8 cellular contexts compared by ENCODE assay signal in genomic region chr5:132500931-132501628, GRCh38. TPM values are rescaled to one million over a fixed set of nuclear protein-coding genes. Genes with fewer than 3 reads are reported as not detected.
DNase-seq lines count a peak whose midpoint lies in the region; ATAC-seq and TF ChIP-seq lines count a peak whose summit lies in the region.

No MANE protein-coding gene starts in this region.

- intact Hi-C loops in esophagus muscularis mucosa (cut with DNase I), result loop anchor here (2.0 to 10.0 kb wide), 3 partner anchors 114 to 324 kb away; partner anchors contain the start of gene SLC22A4
- intact Hi-C loops in natural killer cell (cut with micrococcal nuclease), result loop anchor here (1.0 to 5.0 kb wide), 3 partner anchors 115 to 321 kb away; no protein-coding TSS in a partner anchor
- intact Hi-C loops in tibial artery (cut with DNase I; ENCODE audit: low total_unique reads), result loop anchor here (2.0 kb wide), 1 partner anchor 114 kb away; no protein-coding TSS in a partner anchor

- no peaks in the 10 kb centered on the region for H3K36me3 Mint-ChIP-seq in natural killer cell

- H3K9me3 Mint-ChIP-seq in natural killer cell, result no peaks in the 10 kb centered on the region

- H3K9me3 ChIP-seq in esophagus muscularis mucosa, result no peaks in the 10 kb centered on the region
- no peaks in the 10 kb centered on the region for H3K9me3 ChIP-seq in tibial artery

- H3K27ac Mint-ChIP-seq in natural killer cell, result peak overlapping the region; percentile 95 to 100

- peak; percentile 40 for ATAC-seq in HG02759 (IDR thresholded peaks at IDR 0.05; ENCODE audit: unreplicated experiment)
- peak; percentile 47 to 62 (median 61) for ATAC-seq in natural killer cell
- no peak for ATAC-seq in HG02623 (IDR thresholded peaks at IDR 0.05; ENCODE audit: unreplicated experiment)

- H3K27me3 ChIP-seq in esophagus muscularis mucosa, result no peaks in the 10 kb centered on the region
- no peaks in the 10 kb centered on the region for H3K27me3 ChIP-seq in tibial artery

- no peak for TF ChIP-seq POLR2A in esophagus muscularis mucosa (IDR thresholded peaks at IDR 0.05; ENCODE audit: low read depth)

- H3K27me3 Mint-ChIP-seq in natural killer cell (ENCODE audit: low read depth in 2 of 2), result no peaks in the 10 kb centered on the region

- TF ChIP-seq CTCF in GM10266 (IDR thresholded peaks at IDR 0.05; ENCODE audit: control insufficient read depth, insufficient read depth, low read depth, missing control alignments), result peak; percentile 79
- peak; percentile 83 to 91 (median 87) for TF ChIP-seq CTCF in esophagus muscularis mucosa (IDR thresholded peaks at IDR 0.05)
- peak; percentile 84 for TF ChIP-seq CTCF in natural killer cell (IDR thresholded peaks at IDR 0.05)
- TF ChIP-seq CTCF in tibial artery (IDR thresholded peaks at IDR 0.05), result peak; percentile 79 to 87

- H3K4me1 ChIP-seq in esophagus muscularis mucosa (peaks cover 38 to 76% (median 57%) of the 10 kb centered on the region in 4 donors), tibial artery (peaks cover 0 to 35% (median 30%) of the 10 kb centered on the region in 4 donors)

- H3K4me3 ChIP-seq in esophagus muscularis mucosa, result no peak overlapping the region
- no peak overlapping the region for H3K4me3 ChIP-seq in tibial artery

- TF ChIP-seq EP300 in esophagus muscularis mucosa (IDR thresholded peaks at IDR 0.05), result no peak

- peaks cover 35 to 49% of the 10 kb centered on the region in 2 donors for H3K4me1 Mint-ChIP-seq in natural killer cell

- H3K4me3 Mint-ChIP-seq in natural killer cell, result no peak overlapping the region

- WGBS in esophagus muscularis mucosa, result 58% methylated on average over 3 of the region's 6 CpGs

- DNase-seq in GM10266 (ENCODE audit: extremely low spot score), result peak; percentile 82
- peak; percentile 63 for DNase-seq in NK-92 treated with Interleukin-12 subunit alpha and Interleukin-12 subunit beta, amount 100 ng/mL, for 24 hours (lab: John Stamatoyannopoulos, UW)
- DNase-seq in activated T-cell treated with anti-CD3 and anti-CD28 coated beads for 1 hour (ENCODE audit: low read depth), result peak; percentile 67
- peak; percentile 92 for DNase-seq in esophagus muscularis mucosa (ENCODE audit: extremely low spot score)
- peak; percentile 68 for DNase-seq in natural killer cell
- DNase-seq in tibial artery, result peak in 1 of 2 donors; percentile 73

- H3K27ac ChIP-seq in esophagus muscularis mucosa (replicated peaks in 1 of 4) (peak overlapping the region; percentile 94 to 98 (median 96)), tibial artery (peak overlapping the region; percentile 9 to 28)

- H3K36me3 ChIP-seq in esophagus muscularis mucosa (no peaks in the 10 kb centered on the region), tibial artery (no peaks in the 10 kb centered on the region)

RNA-seq across cellular contexts. Expression of gene IRF1, which starts 10.5 kb away (rescaled TPM):
- total RNA-seq in esophagus muscularis mucosa, result 100 to 1,000 TPM in 1 of 4 donors, 10 to 100 TPM in 3; 20.6 to 289 (median 29.6) TPM
- 1,000 to 10,000 TPM; 1,190 to 1,513 (median 1,282) TPM for total RNA-seq in natural killer cell

RNA-seq across cellular contexts. Expression of gene IL5, which starts 42.2 kb away (rescaled TPM):
- total RNA-seq in esophagus muscularis mucosa (not detected), natural killer cell (not detected)

RNA-seq across cellular contexts. Expression of gene RAD50, which starts 55.7 kb away (rescaled TPM):
- total RNA-seq in esophagus muscularis mucosa, result 10 to 100 TPM; 24.0 to 39.9 (median 29.3) TPM
- total RNA-seq in natural killer cell, result 10 to 100 TPM; 21.0 to 31.2 (median 27.5) TPM

Comparison
In these comparisons a context has a peak if more than half of its experiments do, and no peak if none do; other contexts are left out.
1. RNA of gene IRF1, which starts 10.5 kb away (total RNA-seq): 1,190 to 1,513 TPM in natural killer cell; 20.6 to 289 TPM in esophagus muscularis mucosa; every median in the first group is over 4 times any median in the second.
2. Peak in every context shown above with its lines, with median percentiles within 50 percentile points of each other: CTCF ChIP-seq.